Comparison of ENCODE assay signal across 2 cellular contexts in the genomic region with DNA sequence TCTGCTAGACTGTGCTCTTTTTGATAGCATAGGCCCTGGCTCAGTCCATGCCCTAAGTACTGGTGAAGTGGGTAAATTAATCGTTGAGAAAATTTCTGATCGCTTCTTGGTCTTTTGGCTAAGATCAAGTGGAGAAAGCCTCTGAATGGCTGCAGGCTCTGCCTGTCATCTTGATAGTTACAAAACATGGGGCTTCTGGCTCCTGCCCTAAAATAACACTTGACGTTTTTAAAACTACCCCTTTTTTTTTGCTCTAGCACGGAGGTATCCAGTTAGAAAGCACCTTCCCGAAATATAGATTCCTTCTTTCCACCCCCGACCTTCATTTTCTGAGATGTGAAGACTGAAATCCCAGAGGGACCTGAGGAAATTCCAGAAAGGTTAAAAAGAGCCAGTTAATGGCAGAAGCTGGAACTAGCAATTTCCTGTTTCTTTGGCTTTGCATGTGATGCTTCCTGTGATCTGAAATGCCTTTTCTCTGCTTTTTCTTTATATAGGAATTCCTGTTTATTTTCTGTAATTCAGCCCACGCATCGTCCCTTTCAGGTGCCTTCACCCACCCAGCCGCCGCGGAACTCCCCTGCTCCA.
TF ChIP-seq lines count a peak whose summit lies in the region.

No MANE protein-coding gene starts in this region.

TF ChIP-seq in liver, 16 proteins besides CTCF, POLR2A, EP300 and RAD21:
- TF ChIP-seq REST (IDR thresholded peaks at IDR 0.05) (no peak), RXRA (IDR thresholded peaks at IDR 0.05) (no peak), SP1 (IDR thresholded peaks at IDR 0.05) (no peak), HNF4G (IDR thresholded peaks at IDR 0.05) (no peak), FOXA1 (IDR thresholded peaks at IDR 0.05) (no peak), HNF4A (conservative IDR thresholded peaks at IDR 0.05) (no peak), YY1 (IDR thresholded peaks at IDR 0.05) (no peak), FOXA2 (IDR thresholded peaks at IDR 0.05) (no peak), NR2F2 (IDR thresholded peaks at IDR 0.05) (no peak)

TF ChIP-seq in HepG2, 621 proteins besides CTCF, POLR2A, EP300 and RAD21 (continued from another document):
- TF ChIP-seq ARID4A (CRISPR knock-in tag; IDR thresholded peaks at IDR 0.05; ENCODE audit: borderline replicate concordance), result no peak
- no peak for TF ChIP-seq TCF12 (IDR thresholded peaks at IDR 0.05)
- no peak for TF ChIP-seq TCF12 (CRISPR knock-in tag; IDR thresholded peaks at IDR 0.05)
- TF ChIP-seq ZNF589 (CRISPR knock-in tag; conservative IDR thresholded peaks at IDR 0.05), result no peak
- TF ChIP-seq FOXM1 (CRISPR knock-in tag; IDR thresholded peaks at IDR 0.05), result no peak
- TF ChIP-seq ZNF562 (CRISPR knock-in tag; IDR thresholded peaks at IDR 0.05; ENCODE audit: borderline replicate concordance), result no peak
- no peak for TF ChIP-seq HNRNPLL (IDR thresholded peaks at IDR 0.05; ENCODE audit: low read depth, low read length, poor library complexity, severe bottlenecking)
- TF ChIP-seq ZNF431 (CRISPR knock-in tag; IDR thresholded peaks at IDR 0.05; ENCODE audit: borderline replicate concordance, low read depth), result no peak
- TF ChIP-seq, protein P1, sequence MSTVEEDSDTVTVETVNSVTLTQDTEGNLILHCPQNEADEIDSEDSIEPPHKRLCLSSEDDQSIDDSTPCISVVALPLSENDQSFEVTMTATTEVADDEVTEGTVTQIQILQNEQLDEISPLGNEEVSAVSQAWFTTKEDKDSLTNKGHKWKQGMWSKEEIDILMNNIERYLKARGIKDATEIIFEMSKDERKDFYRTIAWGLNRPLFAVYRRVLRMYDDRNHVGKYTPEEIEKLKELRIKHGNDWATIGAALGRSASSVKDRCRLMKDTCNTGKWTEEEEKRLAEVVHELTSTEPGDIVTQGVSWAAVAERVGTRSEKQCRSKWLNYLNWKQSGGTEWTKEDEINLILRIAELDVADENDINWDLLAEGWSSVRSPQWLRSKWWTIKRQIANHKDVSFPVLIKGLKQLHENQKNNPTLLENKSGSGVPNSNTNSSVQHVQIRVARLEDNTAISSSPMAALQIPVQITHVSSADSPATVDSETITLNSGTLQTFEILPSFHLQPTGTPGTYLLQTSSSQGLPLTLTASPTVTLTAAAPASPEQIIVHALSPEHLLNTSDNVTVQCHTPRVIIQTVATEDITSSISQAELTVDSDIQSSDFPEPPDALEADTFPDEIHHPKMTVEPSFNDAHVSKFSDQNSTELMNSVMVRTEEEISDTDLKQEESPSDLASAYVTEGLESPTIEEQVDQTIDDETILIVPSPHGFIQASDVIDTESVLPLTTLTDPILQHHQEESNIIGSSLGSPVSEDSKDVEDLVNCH (CRISPR knock-in tag; IDR thresholded peaks at IDR 0.05), result no peak
- TF ChIP-seq JUNB (CRISPR knock-in tag; IDR thresholded peaks at IDR 0.05; ENCODE audit: borderline replicate concordance), result no peak
- no peak for TF ChIP-seq TGIF2 (CRISPR knock-in tag; IDR thresholded peaks at IDR 0.05)
- TF ChIP-seq ZNF530 (CRISPR knock-in tag; IDR thresholded peaks at IDR 0.05; ENCODE audit: low read depth), result no peak
